Comparison of ENCODE assay signal across 15 cellular contexts in genomic region chr6:13451181-13451700, GRCh38. TPM values are rescaled to one million over a fixed set of nuclear protein-coding genes. Genes with fewer than 3 reads are reported as not detected.
DNase-seq lines count a peak whose midpoint lies in the region; ATAC-seq and TF ChIP-seq lines count a peak whose summit lies in the region.
"Had no signal": no experiment of that assay in that cellular context is flagged by ENCODE, and none has a peak within 500 bp of the region (broad histone marks: within the 10 kb centered on the region; RNA-seq: fewer than 3 reads in every experiment).

No MANE protein-coding gene starts in this region.

- intact Hi-C loops in natural killer cell (cut with micrococcal nuclease): no loop called here
- intact Hi-C loops in gastrocnemius medialis (cut with DNase I; ENCODE audit: low total_unique reads): no loop called here
- intact Hi-C loops in ovary (cut with DNase I): no loop called here

- H3K27ac Mint-ChIP-seq in natural killer cell: peak overlapping the region; percentile 95 to 99
- H3K27ac Mint-ChIP-seq in natural killer cell treated with Interleukin-12 subunit alpha and Interleukin-12 subunit beta and Interleukin-15 and Interleukin-18, amount 100 ng/mL, for 72 hours: peak overlapping the region in 1 of 2 donors; percentile 34
- H3K27ac Mint-ChIP-seq in activated T-cell treated with anti-CD3 and anti-CD28 coated beads, Interleukin-2, amount 50 U/mL, for 24 hours: no peak overlapping the region
- H3K27ac Mint-ChIP-seq: CD4-positive, CD25-positive, alpha-beta regulatory T cell had no signal

- TF ChIP-seq EP300 in ovary (IDR thresholded peaks at IDR 0.05): no peak

- peaks cover 86 to 87% of the 10 kb centered on the region in 2 donors for H3K4me1 Mint-ChIP-seq in natural killer cell
- H3K4me1 Mint-ChIP-seq in natural killer cell treated with Interleukin-12 subunit alpha and Interleukin-12 subunit beta and Interleukin-15 and Interleukin-18, amount 100 ng/mL, for 72 hours (ENCODE audit: low read depth in 2 of 2): peaks cover 55 to 63% of the 10 kb centered on the region in 2 donors
- peaks cover 64% of the 10 kb centered on the region for H3K4me1 Mint-ChIP-seq in activated T-cell treated with anti-CD3 and anti-CD28 coated beads, Interleukin-2, amount 50 U/mL, for 24 hours (ENCODE audit: low read depth)

- WGBS in ovary, 3 donors: 85 to 91% (median 91%) methylated on average over 11 of the region's 11 CpGs

- no peak overlapping the region for H3K4me3 Mint-ChIP-seq in natural killer cell
- H3K4me3 Mint-ChIP-seq in natural killer cell treated with Interleukin-12 subunit alpha and Interleukin-12 subunit beta and Interleukin-15 and Interleukin-18, amount 100 ng/mL, for 72 hours: no peak overlapping the region
- H3K4me3 Mint-ChIP-seq in activated T-cell treated with anti-CD3 and anti-CD28 coated beads, Interleukin-2, amount 50 U/mL, for 24 hours: no peak overlapping the region
- H3K4me3 Mint-ChIP-seq: CD4-positive, CD25-positive, alpha-beta regulatory T cell had no signal

- H3K9me3 ChIP-seq in gastrocnemius medialis (no peaks in the 10 kb centered on the region), ovary (no peaks in the 10 kb centered on the region)

- no peak overlapping the region for H3K4me3 ChIP-seq in gastrocnemius medialis
- H3K4me3 ChIP-seq in ovary: no peak overlapping the region
- H3K4me3 ChIP-seq: GM12878 had no signal

- ATAC-seq in natural killer cell (no peak), left lobe of liver (no peak), gastrocnemius medialis (no peak), HG03469 (IDR thresholded peaks at IDR 0.05; ENCODE audit: unreplicated experiment) (no peak)
- no peak for ATAC-seq in natural killer cell treated with Interleukin-12 subunit alpha and Interleukin-12 subunit beta and Interleukin-15 and Interleukin-18, amount 100 ng/mL, for 72 hours
- ATAC-seq: GM12878 had no signal

- H3K27me3 ChIP-seq in gastrocnemius medialis: no peaks in the 10 kb centered on the region
- H3K27me3 ChIP-seq in ovary: no peaks in the 10 kb centered on the region

- no peak for TF ChIP-seq CTCF in natural killer cell (IDR thresholded peaks at IDR 0.05)
- TF ChIP-seq CTCF in gastrocnemius medialis (IDR thresholded peaks at IDR 0.05 in 4 of 5, conservative IDR thresholded peaks at IDR 0.05 in 1 of 5): no peak
- TF ChIP-seq CTCF in ovary (IDR thresholded peaks at IDR 0.05): no peak

- H3K36me3 ChIP-seq in gastrocnemius medialis (no peaks in the 10 kb centered on the region), ovary (no peaks in the 10 kb centered on the region)

- no peak for DNase-seq in natural killer cell
- no peak for DNase-seq in natural killer cell treated with Interleukin-12 subunit alpha and Interleukin-12 subunit beta and Interleukin-15 and Interleukin-18, amount 100 ng/mL, for 72 hours (ENCODE audit: low spot score)
- DNase-seq in left lobe of liver (ENCODE audit: low spot score): peak; percentile 40
- DNase-seq in gastrocnemius medialis: peak in 1 of 2 donors; percentile 43
- DNase-seq in ovary: no peak
- no peak for DNase-seq in NOMO-1 (lab: John Stamatoyannopoulos, UW; ENCODE audit: unreplicated experiment in 2 of 2)
- DNase-seq in activated T-cell treated with anti-CD3 and anti-CD28 coated beads, Interleukin-2, amount 50 U/mL, for 24 hours: no peak
- DNase-seq: Calu3; CD4-positive, CD25-positive, alpha-beta regulatory T cell; NCI-H1417 treated with DMSO at 0.1 percent for 48 hours; NCI-H2029 treated with DMSO at 0.1 percent for 48 hours; NCI-H510A treated with DMSO at 0.1 percent for 48 hours had no signal

- H3K9me3 Mint-ChIP-seq in natural killer cell: no peaks in the 10 kb centered on the region
- no peaks in the 10 kb centered on the region for H3K9me3 Mint-ChIP-seq in natural killer cell treated with Interleukin-12 subunit alpha and Interleukin-12 subunit beta and Interleukin-15 and Interleukin-18, amount 100 ng/mL, for 72 hours
- peaks cover 4% of the 10 kb centered on the region for H3K9me3 Mint-ChIP-seq in activated T-cell treated with anti-CD3 and anti-CD28 coated beads, Interleukin-2, amount 50 U/mL, for 24 hours

- H3K4me1 ChIP-seq in gastrocnemius medialis (peaks cover 71 to 85% of the 10 kb centered on the region in 2 donors), ovary (ENCODE audit: insufficient read depth) (no peaks in the 10 kb centered on the region)

- no peak for TF ChIP-seq POLR2A in gastrocnemius medialis (IDR thresholded peaks at IDR 0.05)
- no peak for TF ChIP-seq POLR2A in ovary (IDR thresholded peaks at IDR 0.05)

- H3K27me3 Mint-ChIP-seq in natural killer cell (ENCODE audit: low read depth in 2 of 2): no peaks in the 10 kb centered on the region
- no peaks in the 10 kb centered on the region for H3K27me3 Mint-ChIP-seq in natural killer cell treated with Interleukin-12 subunit alpha and Interleukin-12 subunit beta and Interleukin-15 and Interleukin-18, amount 100 ng/mL, for 72 hours
- H3K27me3 Mint-ChIP-seq in activated T-cell treated with anti-CD3 and anti-CD28 coated beads, Interleukin-2, amount 50 U/mL, for 24 hours: no peaks in the 10 kb centered on the region
- H3K27me3 Mint-ChIP-seq: CD4-positive, CD25-positive, alpha-beta regulatory T cell had no signal

- H3K27ac ChIP-seq in gastrocnemius medialis: peak overlapping the region; percentile 25 to 69 (median 43)
- H3K27ac ChIP-seq in ovary: no peak overlapping the region

- no peaks in the 10 kb centered on the region for H3K36me3 Mint-ChIP-seq in natural killer cell
- H3K36me3 Mint-ChIP-seq in natural killer cell treated with Interleukin-12 subunit alpha and Interleukin-12 subunit beta and Interleukin-15 and Interleukin-18, amount 100 ng/mL, for 72 hours: no peaks in the 10 kb centered on the region
- peaks cover 39% of the 10 kb centered on the region for H3K36me3 Mint-ChIP-seq in activated T-cell treated with anti-CD3 and anti-CD28 coated beads, Interleukin-2, amount 50 U/mL, for 24 hours (ENCODE audit: low read depth)
- H3K36me3 Mint-ChIP-seq: CD4-positive, CD25-positive, alpha-beta regulatory T cell had no signal

- in situ Hi-C loops in gastrocnemius medialis (cut with MboI; ENCODE audit: low sequenced_read_pairs in 4 of 4): no loop called here

RNA-seq across cellular contexts. Expression of gene GFOD1, which starts 36.2 kb away (rescaled TPM):
- total RNA-seq in natural killer cell: 10 to 100 TPM; 59.7 to 74.5 (median 71.2) TPM
- total RNA-seq in natural killer cell treated with Interleukin-12 subunit alpha and Interleukin-12 subunit beta and Interleukin-15 and Interleukin-18, amount 100 ng/mL, for 72 hours: 10 to 100 TPM in 1 of 2 donors, 1 to 10 TPM in 1; 9.7 to 12.1 TPM
- 9.6 TPM for total RNA-seq in left lobe of liver
- 10 to 100 TPM in 3 of 4 donors, 1 to 10 TPM in 1; 9.0 to 31.8 (median 16.9) TPM for total RNA-seq in gastrocnemius medialis
- total RNA-seq in ovary: 1 to 10 TPM; 1.4 to 9.2 (median 3.7) TPM
- polyA plus RNA-seq in ovary: 1 to 10 TPM; 2.1 to 5.2 TPM
- total RNA-seq: G401 had no signal

Comparison
In these comparisons a context has a peak if more than half of its experiments do, and no peak if none do; other contexts are left out.
1. H3K27ac ChIP-seq: peak in gastrocnemius medialis (4 of 4); none in ovary (0 of 2).